In the genomic region with DNA sequence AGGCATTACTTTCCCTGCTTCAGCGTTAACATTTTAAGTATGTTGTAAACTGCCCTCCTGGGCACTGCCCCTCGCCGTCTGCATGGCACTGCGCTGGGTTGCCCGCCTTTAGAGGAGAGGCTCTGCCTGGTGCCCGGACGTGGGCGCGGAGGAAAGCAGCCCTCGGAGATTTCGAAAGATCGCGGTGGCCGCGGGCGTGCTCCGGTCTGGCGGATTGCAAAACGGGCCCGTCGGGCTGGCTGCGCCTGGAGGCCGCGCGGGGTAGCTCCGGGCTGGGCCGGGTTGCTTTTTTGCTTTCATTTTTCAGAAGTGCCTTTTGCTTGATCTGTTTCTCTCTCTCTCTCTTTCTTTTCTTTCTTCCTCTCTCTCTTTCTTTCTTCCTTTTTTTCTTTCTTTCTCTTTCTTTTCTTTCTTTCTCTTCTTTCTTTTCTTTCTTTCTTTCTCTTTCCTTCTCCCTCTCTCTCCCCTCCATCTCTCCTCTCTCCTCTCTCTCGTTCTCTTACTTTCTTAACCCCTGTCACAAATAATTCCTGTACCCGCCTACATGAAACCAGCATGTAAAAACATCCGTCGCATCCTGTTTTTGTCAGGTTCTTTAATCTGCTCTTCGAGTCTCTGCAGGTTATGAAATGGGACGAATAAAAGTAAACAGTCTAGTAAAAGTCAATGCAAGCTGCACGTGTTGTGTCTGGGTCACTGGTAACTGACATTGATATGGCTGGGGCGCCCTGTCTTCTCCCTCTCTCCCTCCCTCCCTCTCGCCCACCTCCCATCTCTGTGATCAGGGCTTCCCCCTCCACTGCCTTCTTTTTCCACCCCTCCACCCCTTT, we compare ENCODE assay signal across 8 cellular contexts. TPM values are rescaled to one million over a fixed set of nuclear protein-coding genes. Genes with fewer than 3 reads are reported as not detected.
A peak's percentile ranks its signal among the peaks of the same experiment; 100 is the strongest.
DNase-seq lines count a peak whose midpoint lies in the region; ATAC-seq and TF ChIP-seq lines count a peak whose summit lies in the region.

No MANE protein-coding gene starts in this region.

- H3K27ac ChIP-seq in GM23338 (ENCODE audit: low read depth) (no peak overlapping the region), right lobe of liver (peak overlapping the region; percentile 37 to 98 (median 95))

- peaks cover 29% of the 10 kb centered on the region for H3K36me3 Mint-ChIP-seq in GM23338 (ENCODE audit: low read depth)
- peaks cover 7% of the 10 kb centered on the region for H3K36me3 Mint-ChIP-seq in dendritic cell treated with granulocyte-macrophage colony-stimulating factor and Interleukin-4, amounts not matched to agents 40 ng/mL and 50 ng/mL, for 4 days (ENCODE audit: low read depth)

- WGBS in right lobe of liver (ENCODE audit: insufficient coverage, low coverage, low lambda C conversion rate, missing lambda C conversion rate), result under 1% methylated on average over 31 of the region's 36 CpGs

- DNase-seq in GM23338 (ENCODE audit: low spot score) (peak; percentile 71), Kasumi-1 (lab: John Stamatoyannopoulos, UW) (peak; percentile 63 to 69), right lobe of liver (peak; percentile 87 to 91 (median 90)), NCI-H1694 treated with DMSO at 0.1 percent for 48 hours (lab: John Stamatoyannopoulos, UW) (no peak)
- peak in 3 of 4 experiments; percentile 8 to 18 (median 17) for DNase-seq in activated CD4-positive, CD25-positive, alpha-beta regulatory T cell (lab: John Stamatoyannopoulos, UW)
- DNase-seq in stimulated activated CD4-positive, alpha-beta T cell treated with anti-CD3 and anti-CD28 coated beads, TNF-alpha, amount 100 ng/mL, for 4 hours (ENCODE audit: low read depth in 3 of 3), result peak in 2 of 3 experiments; percentile 26 to 30

- peaks cover 24% of the 10 kb centered on the region for H3K27me3 ChIP-seq in GM23338 (ENCODE audit: insufficient read depth)
- no peaks in the 10 kb centered on the region for H3K27me3 ChIP-seq in right lobe of liver

- no peak overlapping the region; the same call in 1 of the 2 replicates for H3K27ac Mint-ChIP-seq in GM23338
- H3K27ac Mint-ChIP-seq in dendritic cell treated with granulocyte-macrophage colony-stimulating factor and Interleukin-4, amounts not matched to agents 40 ng/mL and 50 ng/mL, for 4 days, result peak overlapping the region; percentile 43

- peaks cover 16% of the 10 kb centered on the region for H3K27me3 Mint-ChIP-seq in GM23338 (ENCODE audit: insufficient read depth, low read depth, poor library complexity)
- peaks cover 62% of the 10 kb centered on the region for H3K27me3 Mint-ChIP-seq in dendritic cell treated with granulocyte-macrophage colony-stimulating factor and Interleukin-4, amounts not matched to agents 40 ng/mL and 50 ng/mL, for 4 days

- H3K4me1 ChIP-seq in GM23338 (ENCODE audit: insufficient read depth) (peaks cover 16% of the 10 kb centered on the region), right lobe of liver (peaks cover 0 to 28% (median 12%) of the 10 kb centered on the region in 4 donors)

- H3K4me1 Mint-ChIP-seq in GM23338, result peaks cover 8% of the 10 kb centered on the region
- peaks cover 44% of the 10 kb centered on the region for H3K4me1 Mint-ChIP-seq in dendritic cell treated with granulocyte-macrophage colony-stimulating factor and Interleukin-4, amounts not matched to agents 40 ng/mL and 50 ng/mL, for 4 days (ENCODE audit: low read depth)

- H3K9me3 ChIP-seq in right lobe of liver, result no peaks in the 10 kb centered on the region

- no peaks in the 10 kb centered on the region for H4K20me1 ChIP-seq in GM23338 (replicated peaks; ENCODE audit: insufficient read depth)

- peaks cover 10% of the 10 kb centered on the region for H3K79me2 ChIP-seq in GM23338 (replicated peaks; ENCODE audit: insufficient read depth)

- H3K4me3 ChIP-seq in GM23338 (peak overlapping the region; percentile 96), right lobe of liver (peak overlapping the region; percentile 68 to 75 (median 72))

- peak overlapping the region; percentile 96 for H3K4me3 Mint-ChIP-seq in GM23338
- peak overlapping the region; percentile 86 for H3K4me3 Mint-ChIP-seq in dendritic cell treated with granulocyte-macrophage colony-stimulating factor and Interleukin-4, amounts not matched to agents 40 ng/mL and 50 ng/mL, for 4 days

- TF ChIP-seq CTCF in GM12872 (IDR thresholded peaks at IDR 0.05; ENCODE audit: insufficient read depth, low read depth, low read length) (peak; percentile 22; the same call in 1 of the 3 replicates), GM23338 (conservative IDR thresholded peaks at IDR 0.05; ENCODE audit: low read depth in 2 of 2) (no peak), right lobe of liver (IDR thresholded peaks at IDR 0.05) (peak in 2 of 4 donors; percentile 16 to 39)

- ATAC-seq in GM23338 (peak; percentile 17), right lobe of liver (peak; percentile 44 to 65 (median 52))

- intact Hi-C loops in dendritic cell treated with granulocyte-macrophage colony-stimulating factor and Interleukin-4, amounts not matched to agents 40 ng/mL and 50 ng/mL, for 4 days (cut with micrococcal nuclease), result no loop called here
- intact Hi-C loops in right lobe of liver (cut with DNase I), result loop anchor here in 1 of 2 donors (5.0 kb wide), 1 partner anchor 745 kb away; no protein-coding TSS in a partner anchor

- no peaks in the 10 kb centered on the region for H3K9me2 ChIP-seq in GM23338 (ENCODE audit: insufficient read depth)

- peak; percentile 87 for TF ChIP-seq POLR2A in right lobe of liver (IDR thresholded peaks at IDR 0.05)

- H3K9me3 Mint-ChIP-seq in GM23338, result no peaks in the 10 kb centered on the region; the same call in 2 of the 3 replicates
- no peaks in the 10 kb centered on the region for H3K9me3 Mint-ChIP-seq in dendritic cell treated with granulocyte-macrophage colony-stimulating factor and Interleukin-4, amounts not matched to agents 40 ng/mL and 50 ng/mL, for 4 days

- H3K36me3 ChIP-seq in GM23338 (ENCODE audit: insufficient read depth) (no peaks in the 10 kb centered on the region), right lobe of liver (peaks cover 0 to 19% (median 0%) of the 10 kb centered on the region in 4 donors)

- H2AFZ ChIP-seq in GM23338, result peak overlapping the region; percentile 95

- H3K4me2 ChIP-seq in GM23338, result peak overlapping the region; percentile 100

- peaks cover 4% of the 10 kb centered on the region; the same call in 1 of the 2 replicates for H3F3A ChIP-seq in GM23338 (replicated peaks; ENCODE audit: low read depth)

TF ChIP-seq in GM23338, 12 proteins besides CTCF, POLR2A, EP300 and RAD21 (continues in another document):
- no peak for TF ChIP-seq EZH2phosphoT487 (IDR thresholded peaks at IDR 0.05; ENCODE audit: unreplicated experiment)
- TF ChIP-seq ZNF462 (CRISPR knock-in tag; IDR thresholded peaks at IDR 0.05), result no peak

RNA-seq across cellular contexts. Expression of gene FST, which starts 1.7 kb away (rescaled TPM):
- total RNA-seq in GM23338 (2014; rRNA removed; shearing (Covaris generic)), result 7.6 and 8.0 TPM in 2 replicates
- 13.2 and 13.9 TPM in 2 replicates for polyA plus RNA-seq in GM23338 (2016; fragmentation: Nextera tagmentation; extraction: Ambion mirVana)
- total RNA-seq in right lobe of liver, result 10 to 100 TPM; 13.1 to 28.2 (median 15.3) TPM
